Comparison of ENCODE assay signal across 8 cellular contexts in the genomic region with DNA sequence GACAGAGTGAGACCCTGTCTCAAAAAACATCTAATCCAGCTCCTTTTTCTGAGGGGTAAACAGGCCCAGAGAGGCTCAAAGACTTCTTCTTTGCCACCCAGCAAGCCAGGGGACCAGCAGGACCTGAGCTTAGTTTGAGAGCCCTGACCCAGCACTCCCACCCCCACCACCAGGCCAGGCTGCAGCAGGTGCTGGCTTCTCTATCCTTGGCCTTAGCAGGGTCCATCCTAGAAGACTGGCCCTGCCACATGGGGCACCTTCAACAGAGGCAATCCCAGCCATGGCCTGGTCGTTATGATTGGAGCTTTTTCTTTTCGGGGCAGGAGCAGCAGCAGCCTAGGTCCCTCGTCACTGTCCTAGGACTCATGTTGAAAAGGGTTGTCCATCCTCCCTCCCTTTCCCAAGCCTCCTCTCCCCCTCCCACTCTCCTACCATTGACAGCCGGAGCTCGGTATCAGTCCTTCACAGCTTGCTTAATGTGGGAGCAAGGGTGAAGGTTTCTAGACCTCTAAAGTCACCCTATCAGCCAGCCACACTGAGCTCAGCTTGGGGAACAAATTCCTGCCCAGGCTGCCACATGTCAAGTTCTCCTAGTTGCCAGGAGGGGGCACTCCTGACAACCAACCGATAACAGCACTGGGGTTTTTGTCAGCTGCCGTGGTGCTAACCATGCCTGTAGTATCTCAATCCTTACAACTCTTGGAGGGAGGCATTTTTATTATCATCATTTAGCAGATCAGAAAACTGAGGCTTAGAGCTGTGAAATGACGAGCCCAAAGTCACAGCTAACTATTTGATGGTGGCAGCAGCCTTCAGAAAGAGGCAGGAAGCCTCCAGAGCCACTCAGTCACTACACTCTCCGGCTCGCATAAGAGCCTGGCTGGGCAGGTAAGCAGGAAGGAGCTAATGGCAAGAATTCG. TPM values are rescaled to one million over a fixed set of nuclear protein-coding genes. Genes with fewer than 3 reads are reported as not detected.
DNase-seq lines count a peak whose midpoint lies in the region; ATAC-seq and TF ChIP-seq lines count a peak whose summit lies in the region.

No MANE protein-coding gene starts in this region.

- TF ChIP-seq CTCF in LNCAP (IDR thresholded peaks at IDR 0.05) = peak; percentile 87
- peak in 3 of 4 experiments; percentile 34 to 67 (median 65) for TF ChIP-seq CTCF in sigmoid colon (IDR thresholded peaks at IDR 0.05)

- intact Hi-C loops in right cardiac atrium (cut with DNase I) = loop anchor here in 2 of 4 donors (10.0 kb wide), 1 partner anchor 113 kb away; a partner anchor contains a TSS
- intact Hi-C loops in sigmoid colon (cut with DNase I) = loop anchor here (2.0 kb wide), 1 partner anchor 117 kb away; a partner anchor contains a TSS

- H3K27me3 ChIP-seq in right cardiac atrium (ENCODE audit: control insufficient read depth, insufficient read depth) (no peaks in the 10 kb centered on the region), sigmoid colon (no peaks in the 10 kb centered on the region)

- H3K9me3 ChIP-seq in right cardiac atrium (ENCODE audit: control insufficient read depth, low read length) = no peaks in the 10 kb centered on the region
- no peaks in the 10 kb centered on the region for H3K9me3 ChIP-seq in sigmoid colon

- 27% methylated on average over 11 of the region's 11 CpGs for WGBS in right cardiac atrium
- WGBS in sigmoid colon, 2 donors = 25 to 35% methylated on average over 11 of the region's 11 CpGs

- no peaks in the 10 kb centered on the region for H3K4me1 ChIP-seq in right cardiac atrium (ENCODE audit: control insufficient read depth, insufficient read depth, low read length)
- peaks cover 0 to 23% (median 17%) of the 10 kb centered on the region in 4 donors for H3K4me1 ChIP-seq in sigmoid colon

- peak in 3 of 4 experiments; percentile 10 to 34 (median 15) for DNase-seq in activated CD4-positive, CD25-positive, alpha-beta regulatory T cell (lab: John Stamatoyannopoulos, UW)
- no peak for DNase-seq in activated CD4-positive, CD25-positive, alpha-beta regulatory T cell treated with anti-CD3 and anti-CD28 coated beads, Interleukin-2, amount 50 U/mL, for 72 hours
- DNase-seq in SW480 (ENCODE audit: low spot score) (peak; percentile 67), anterior cingulate cortex (lab: John Stamatoyannopoulos, UW) (peak in 42 of 58 donors; percentile 8 to 78 (median 32)), right cardiac atrium (peak in 2 of 3 donors; percentile 59 to 77), sigmoid colon (peak; percentile 75)

- H3K27ac ChIP-seq in right cardiac atrium (ENCODE audit: low read length) (no peak overlapping the region), sigmoid colon (peak overlapping the region in 3 of 4 donors; percentile 19 to 62 (median 30))

- H3K4me3 ChIP-seq in right cardiac atrium (ENCODE audit: low read length) (no peak overlapping the region), sigmoid colon (no peak overlapping the region)

- no peak for TF ChIP-seq POLR2A in sigmoid colon (IDR thresholded peaks at IDR 0.05)

- ATAC-seq in right cardiac atrium (peak; percentile 42 to 50), HG02571 (IDR thresholded peaks at IDR 0.05; ENCODE audit: unreplicated experiment) (no peak)

- peaks cover 5 to 64% (median 24%) of the 10 kb centered on the region in 4 donors for H3K36me3 ChIP-seq in sigmoid colon

- no peak for TF ChIP-seq EP300 in sigmoid colon (IDR thresholded peaks at IDR 0.05)

RNA-seq across cellular contexts. Expression of a gene that starts 11.2 kb away (rescaled TPM):
- total RNA-seq in right cardiac atrium (10 to 100 TPM; 74.4 to 93.0 (median 82.0) TPM), sigmoid colon (10 to 100 TPM; 64.0 to 94.6 (median 75.6) TPM)
- polyA plus RNA-seq in right cardiac atrium (194 TPM), sigmoid colon (100 to 1,000 TPM; 151 to 234 (median 220) TPM)

RNA-seq across cellular contexts. Expression of a gene that starts 11.2 kb away (rescaled TPM):
- total RNA-seq in right cardiac atrium (under 1 TPM in 2 of 4 donors, not detected in 2; 0.46 to 0.59 TPM), sigmoid colon (under 1 TPM in 1 of 4 donors, not detected in 3; 0.36 TPM)
- polyA plus RNA-seq in right cardiac atrium (0.36 TPM), sigmoid colon (1 to 10 TPM in 2 of 3 donors, not detected in 1; 1.2 to 3.5 TPM)

RNA-seq across cellular contexts. Expression of a gene that starts 15.9 kb away (rescaled TPM):
- total RNA-seq in right cardiac atrium (10 to 100 TPM; 15.8 to 19.1 (median 18.3) TPM), sigmoid colon (10 to 100 TPM; 16.2 to 27.4 (median 18.3) TPM)
- polyA plus RNA-seq in right cardiac atrium (13.2 TPM), sigmoid colon (10 to 100 TPM in 1 of 3 donors, 1 to 10 TPM in 2; 1.8 to 14.5 (median 2.5) TPM)

RNA-seq across cellular contexts. Expression of a gene that starts 35.5 kb away (rescaled TPM):
- total RNA-seq in right cardiac atrium (10 to 100 TPM; 22.9 to 62.0 (median 33.3) TPM), sigmoid colon (10 to 100 TPM; 32.4 to 38.8 (median 35.2) TPM)
- polyA plus RNA-seq in right cardiac atrium (22.0 TPM), sigmoid colon (100 to 1,000 TPM in 1 of 3 donors, 10 to 100 TPM in 2; 78.1 to 116 (median 84.6) TPM)
